In the genomic region with DNA sequence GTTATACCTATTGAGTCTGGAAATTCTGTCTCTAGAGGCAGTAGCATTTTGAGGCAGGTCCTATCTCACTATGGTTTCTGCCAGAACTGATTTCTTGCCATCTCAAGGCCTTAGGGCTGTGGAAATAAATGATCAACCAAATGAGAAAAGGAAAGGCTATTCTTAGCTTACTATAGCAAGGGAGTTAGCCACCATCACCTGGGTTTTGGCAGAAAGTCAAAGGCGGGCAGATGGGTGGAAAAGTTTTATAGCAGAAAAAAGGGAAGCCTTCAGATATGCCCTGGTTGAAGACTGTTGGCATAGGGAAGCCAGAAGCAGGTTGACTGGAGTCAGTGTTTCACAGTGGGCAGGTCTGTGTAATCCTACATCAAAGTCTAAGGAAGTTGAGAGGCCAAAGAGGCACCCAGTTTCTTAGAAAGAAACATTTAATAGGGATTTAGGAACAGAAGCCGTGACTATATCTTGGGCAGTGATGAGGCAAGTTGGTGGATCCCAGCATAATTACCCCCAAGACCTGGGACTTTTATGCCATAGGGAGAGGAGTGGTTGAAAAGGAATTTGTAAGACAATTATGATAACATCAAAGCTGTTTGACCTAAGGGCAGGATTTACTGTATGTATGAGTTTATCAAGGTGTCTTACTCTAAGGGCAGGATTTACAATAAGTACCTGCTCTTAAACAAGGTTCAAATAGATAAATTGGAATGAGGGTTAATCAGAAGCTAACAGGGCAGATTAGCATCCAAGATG, we compare ENCODE assay signal across 34 cellular contexts. TPM values are rescaled to one million over a fixed set of nuclear protein-coding genes. Genes with fewer than 3 reads are reported as not detected.
DNase-seq lines count a peak whose midpoint lies in the region; ATAC-seq and TF ChIP-seq lines count a peak whose summit lies in the region.
"Had no signal": no experiment of that assay in that cellular context is flagged by ENCODE, and none has a peak within 500 bp of the region (broad histone marks: within the 10 kb centered on the region; RNA-seq: fewer than 3 reads in every experiment).

No MANE protein-coding gene starts in this region.

- no peaks in the 10 kb centered on the region for H3K9me2 ChIP-seq in PC-3 (replicated peaks; ENCODE audit: low read length)

- H3K27ac Mint-ChIP-seq in activated CD4-positive, alpha-beta memory T cell treated with anti-CD3 and anti-CD28 coated beads, Interleukin-2, amount 10 ng/mL, durations not matched to agents 7 days and 5 days, result no peak overlapping the region
- H3K27ac Mint-ChIP-seq: activated naive CD8-positive, alpha-beta T cell treated with anti-CD3 and anti-CD28 coated beads, Interleukin-2, amount 10 ng/mL, durations not matched to agents 7 days and 5 days; activated T-cell treated with anti-CD3 and anti-CD28 coated beads, Interleukin-2, amount 50 U/mL, for 24 hours; effector memory CD8-positive, alpha-beta T cell; IgD-negative memory B cell had no signal

- peaks cover 3% of the 10 kb centered on the region for H3K36me3 Mint-ChIP-seq in activated CD4-positive, alpha-beta memory T cell treated with anti-CD3 and anti-CD28 coated beads, Interleukin-2, amount 10 ng/mL, durations not matched to agents 7 days and 5 days (ENCODE audit: low read depth)
- H3K36me3 Mint-ChIP-seq: activated naive CD8-positive, alpha-beta T cell treated with anti-CD3 and anti-CD28 coated beads, Interleukin-2, amount 10 ng/mL, durations not matched to agents 7 days and 5 days had no signal

- H2AFZ ChIP-seq in PC-3 (ENCODE audit: low read length), result no peak overlapping the region

- no peak overlapping the region for H3K4me3 Mint-ChIP-seq in activated CD4-positive, alpha-beta memory T cell treated with anti-CD3 and anti-CD28 coated beads, Interleukin-2, amount 10 ng/mL, durations not matched to agents 7 days and 5 days
- H3K4me3 Mint-ChIP-seq: activated naive CD8-positive, alpha-beta T cell treated with anti-CD3 and anti-CD28 coated beads, Interleukin-2, amount 10 ng/mL, durations not matched to agents 7 days and 5 days; activated T-cell treated with anti-CD3 and anti-CD28 coated beads, Interleukin-2, amount 50 U/mL, for 24 hours; effector memory CD8-positive, alpha-beta T cell; IgD-negative memory B cell had no signal

- H3K27me3 Mint-ChIP-seq in activated CD4-positive, alpha-beta memory T cell treated with anti-CD3 and anti-CD28 coated beads, Interleukin-2, amount 10 ng/mL, durations not matched to agents 7 days and 5 days, result no peaks in the 10 kb centered on the region
- H3K27me3 Mint-ChIP-seq: activated naive CD8-positive, alpha-beta T cell treated with anti-CD3 and anti-CD28 coated beads, Interleukin-2, amount 10 ng/mL, durations not matched to agents 7 days and 5 days; activated T-cell treated with anti-CD3 and anti-CD28 coated beads, Interleukin-2, amount 50 U/mL, for 24 hours; effector memory CD8-positive, alpha-beta T cell; IgD-negative memory B cell had no signal

- peaks cover 5% of the 10 kb centered on the region for H3K4me1 Mint-ChIP-seq in activated CD4-positive, alpha-beta memory T cell treated with anti-CD3 and anti-CD28 coated beads, Interleukin-2, amount 10 ng/mL, durations not matched to agents 7 days and 5 days
- H3K4me1 Mint-ChIP-seq: activated naive CD8-positive, alpha-beta T cell treated with anti-CD3 and anti-CD28 coated beads, Interleukin-2, amount 10 ng/mL, durations not matched to agents 7 days and 5 days; IgD-negative memory B cell had no signal

- H3K36me3 ChIP-seq in PC-3 (ENCODE audit: low read depth, low read length) (0 out of 2 replicates have a peak, but pooled peaks cover under 1% of the 10 kb centered on the region), mucosa of rectum (ENCODE audit: control insufficient read depth in 2 of 2, insufficient read depth in 2 of 2, low read length in 2 of 2) (peaks cover 0 to 3% of the 10 kb centered on the region in 2 donors)

- no peaks in the 10 kb centered on the region for H3K79me2 ChIP-seq in PC-3 (ENCODE audit: low read length)

- H3K9ac ChIP-seq in PC-3 (ENCODE audit: low read length) (no peak overlapping the region), mucosa of rectum (ENCODE audit: low read depth in 1 of 2, low read length in 2 of 2) (no peak overlapping the region)

- no peaks in the 10 kb centered on the region for H4K20me1 ChIP-seq in PC-3 (ENCODE audit: low read length)

- H3K27me3 ChIP-seq in PC-3 (ENCODE audit: low read length) (no peaks in the 10 kb centered on the region), mucosa of rectum (ENCODE audit: control insufficient read depth in 2 of 2, insufficient read depth in 2 of 2, low read length in 2 of 2) (no peaks in the 10 kb centered on the region)
- H3K27me3 ChIP-seq: ascending aorta, cardiac muscle cell, suprapubic skin had no signal

- H3K9me3 Mint-ChIP-seq in activated CD4-positive, alpha-beta memory T cell treated with anti-CD3 and anti-CD28 coated beads, Interleukin-2, amount 10 ng/mL, durations not matched to agents 7 days and 5 days, result no peaks in the 10 kb centered on the region
- H3K9me3 Mint-ChIP-seq: activated naive CD8-positive, alpha-beta T cell treated with anti-CD3 and anti-CD28 coated beads, Interleukin-2, amount 10 ng/mL, durations not matched to agents 7 days and 5 days; activated T-cell treated with anti-CD3 and anti-CD28 coated beads, Interleukin-2, amount 50 U/mL, for 24 hours; effector memory CD8-positive, alpha-beta T cell; IgD-negative memory B cell had no signal

- ATAC-seq in PC-3, result no peak
- no peak for ATAC-seq in GM19035 (IDR thresholded peaks at IDR 0.05; ENCODE audit: unreplicated experiment)
- ATAC-seq: effector memory CD8-positive, alpha-beta T cell; esophagus mucosa; HCT116; left cardiac atrium; Panc1 had no signal

- H3K4me1 ChIP-seq in PC-3 (ENCODE audit: insufficient read depth, low read length) (no peaks in the 10 kb centered on the region), mucosa of rectum (ENCODE audit: control insufficient read depth in 2 of 2, insufficient read depth in 2 of 2, low read length in 2 of 2) (no peaks in the 10 kb centered on the region)
- H3K4me1 ChIP-seq: ascending aorta, Caco-2 had no signal

- H3K4me3 ChIP-seq in PC-3 (ENCODE audit: low read length) (no peak overlapping the region), mucosa of rectum (ENCODE audit: low read length in 2 of 2) (no peak overlapping the region)
- H3K4me3 ChIP-seq: ascending aorta, cardiac muscle cell, smooth muscle cell, suprapubic skin had no signal

- TSS peak; percentile 5 for BruUV-seq in PC-3 (replicated peaks; lab: Mats Ljungman, UMichigan)

- CTCF ChIA-PET in PC-3 (lab: Charles Lee), result no interaction called here
- CTCF ChIA-PET in activated CD4-positive, alpha-beta memory T cell treated with anti-CD3 and anti-CD28 coated beads, Interleukin-2, amount 10 ng/mL, durations not matched to agents 7 days and 5 days (lab: Charles Lee), result no interaction called here

- H3F3A ChIP-seq in PC-3 (ENCODE audit: low read length, unreplicated experiment), result no peaks in the 10 kb centered on the region

- H3K9me3 ChIP-seq in PC-3 (ENCODE audit: low read length) (no peaks in the 10 kb centered on the region), mucosa of rectum (ENCODE audit: control insufficient read depth in 2 of 2, low read length in 2 of 2) (no peaks in the 10 kb centered on the region)
- H3K9me3 ChIP-seq: ascending aorta, Caco-2, suprapubic skin had no signal

- POLR2A ChIA-PET in PC-3 (lab: Charles Lee; ENCODE audit: unreplicated experiment), result no interaction called here
- POLR2A ChIA-PET in activated CD4-positive, alpha-beta memory T cell treated with anti-CD3 and anti-CD28 coated beads, Interleukin-2, amount 10 ng/mL, durations not matched to agents 7 days and 5 days (lab: Charles Lee), result interaction anchor here (0.7 to 1.1 kb wide), 2 partner anchors 7 to 86 kb away, joined by 3 read pairs; partner anchors contain the start of gene ANKRD13C

- no peak overlapping the region for H3K4me2 ChIP-seq in PC-3 (ENCODE audit: low read length)
- H3K4me2 ChIP-seq: smooth muscle cell had no signal

- no peak for TF ChIP-seq CTCF in PC-3 (conservative IDR thresholded peaks at IDR 0.05; ENCODE audit: low read depth, low read length)

- H3K27ac ChIP-seq in PC-3 (ENCODE audit: low read length) (no peak overlapping the region), mucosa of rectum (ENCODE audit: low read depth in 2 of 2, low read length in 2 of 2) (peak overlapping the region; percentile 47 to 59)
- H3K27ac ChIP-seq: 22Rv1, ascending aorta, C4-2B, cardiac muscle cell, suprapubic skin had no signal

- DNase-seq in NCI-H2171 treated with DMSO at 0.1 percent for 48 hours (lab: John Stamatoyannopoulos, UW), result peak; percentile 12
- no peak for DNase-seq in NCI-H2171 (lab: John Stamatoyannopoulos, UW)
- DNase-seq in PC-3, result no peak
- DNase-seq in dedifferentiated amniotic fluid mesenchymal stem cell (ENCODE audit: extremely low spot score), result peak; percentile 14
- DNase-seq in activated CD4-positive, alpha-beta memory T cell treated with anti-CD3 and anti-CD28 coated beads, Interleukin-2, amount 10 ng/mL, durations not matched to agents 7 days and 5 days, result no peak
- no peak for DNase-seq in NCI-H128 (lab: John Stamatoyannopoulos, UW; ENCODE audit: unreplicated experiment)
- DNase-seq: activated CD4-positive, alpha-beta T cell treated with anti-CD3 and anti-CD28 coated beads, Interleukin-2, amount 50 U/mL, for 1 hour; activated gamma-delta T cell treated with Interleukin-2 at 50 U/mL for 16 hours; activated naive CD8-positive, alpha-beta T cell treated with anti-CD3 and anti-CD28 coated beads, Interleukin-2, amount 10 ng/mL, durations not matched to agents 7 days and 5 days; activated T-cell treated with anti-CD3 and anti-CD28 coated beads, Interleukin-2, amount 50 U/mL, for 24 hours; Caco-2; DMS79; effector memory CD8-positive, alpha-beta T cell; foreskin fibroblast; hippocampal formation; left cardiac atrium; NCI-H1092; NCI-H187; NCI-H526 treated with DMSO at 0.1 percent for 48 hours; retina; SHP77 treated with DMSO at 0.1 percent for 48 hours; stimulated activated naive CD4-positive, alpha-beta T cell treated with Interleukin-2 at 50 U/mL for 16 hours had no signal

- intact Hi-C loops in PC-3 (cut with micrococcal nuclease), result no loop called here

RNA-seq across cellular contexts. Expression of gene CTH, which starts 29.7 kb away (rescaled TPM):
- 8.5 and 13.2 TPM in 2 replicates for total RNA-seq in PC-3 (2014; rRNA removed)
- total RNA-seq in activated CD4-positive, alpha-beta memory T cell treated with anti-CD3 and anti-CD28 coated beads, Interleukin-2, amount 10 ng/mL, durations not matched to agents 7 days and 5 days, result 10 to 100 TPM; 14.6 to 16.6 TPM

Comparison
In these comparisons a context has a peak if more than half of its experiments do, and no peak if none do; other contexts are left out.
1. DNase-seq: peak in NCI-H2171 treated with DMSO at 0.1 percent for 48 hours (single experiment) and dedifferentiated amniotic fluid mesenchymal stem cell (single experiment); none in NCI-H2171 (single experiment), PC-3 (single experiment), activated CD4-positive, alpha-beta memory T cell treated with anti-CD3 and anti-CD28 coated beads, Interleukin-2, amount 10 ng/mL, durations not matched to agents 7 days and 5 days (single experiment) and NCI-H128 (single experiment).